In genomic region chr17:73546121-73546520, GRCh38 we compare ENCODE assay signal across 19 cellular contexts.
"Had no signal": no experiment of that assay in that cellular context is flagged by ENCODE, and none has a peak within 500 bp of the region (broad histone marks: within the 10 kb centered on the region; RNA-seq: fewer than 3 reads in every experiment).

No MANE protein-coding gene starts in this region.

- H3K36me3 ChIP-seq: cardiac muscle cell, heart left ventricle, pancreas had no signal

- H3K4me3 ChIP-seq: cardiac muscle cell, heart left ventricle, lung, pancreas had no signal

- ATAC-seq: activated T-helper 17 cell treated with anti-CD3 and anti-CD28 coated beads, Interleukin-2, amount 50 U/mL, for 72 hours; pancreas; stimulated activated naive CD8-positive, alpha-beta T cell treated with anti-CD3 and anti-CD28 coated beads, Interleukin-15, amount 100 ng/mL, for 72 hours had no signal

- H3K4me1 ChIP-seq: pancreas had no signal

- H3K27me3 ChIP-seq: cardiac muscle cell, heart left ventricle, pancreas had no signal

- H3K27ac Mint-ChIP-seq: activated naive CD4-positive, alpha-beta T cell treated with anti-CD3 and anti-CD28 coated beads for 36 hours; activated naive CD8-positive, alpha-beta T cell treated with anti-CD3 and anti-CD28 coated beads, Interleukin-2, amount 50 U/mL, for 24 hours; activated T-helper 17 cell treated with anti-CD3 and anti-CD28 coated beads, Interleukin-2, amount 50 U/mL, for 72 hours; type B pancreatic cell had no signal

- FAIRE-seq: astrocyte, colon, endometrium, pancreas had no signal

- H3K4me1 Mint-ChIP-seq: activated T-helper 17 cell treated with anti-CD3 and anti-CD28 coated beads, Interleukin-2, amount 50 U/mL, for 72 hours; stimulated activated naive CD8-positive, alpha-beta T cell treated with anti-CD3 and anti-CD28 coated beads, Interleukin-15, amount 100 ng/mL, for 72 hours had no signal

- H3K9me3 Mint-ChIP-seq: activated naive CD4-positive, alpha-beta T cell treated with anti-CD3 and anti-CD28 coated beads for 36 hours; activated naive CD8-positive, alpha-beta T cell treated with anti-CD3 and anti-CD28 coated beads, Interleukin-2, amount 50 U/mL, for 24 hours; activated T-helper 17 cell treated with anti-CD3 and anti-CD28 coated beads, Interleukin-2, amount 50 U/mL, for 72 hours; stimulated activated naive CD8-positive, alpha-beta T cell treated with anti-CD3 and anti-CD28 coated beads, Interleukin-15, amount 100 ng/mL, for 72 hours; type B pancreatic cell had no signal

- H3K27me3 Mint-ChIP-seq: activated naive CD8-positive, alpha-beta T cell treated with anti-CD3 and anti-CD28 coated beads, Interleukin-2, amount 50 U/mL, for 24 hours; activated T-helper 17 cell treated with anti-CD3 and anti-CD28 coated beads, Interleukin-2, amount 50 U/mL, for 72 hours; stimulated activated naive CD8-positive, alpha-beta T cell treated with anti-CD3 and anti-CD28 coated beads, Interleukin-15, amount 100 ng/mL, for 72 hours had no signal

- H3K27ac ChIP-seq: cardiac muscle cell, heart left ventricle, pancreas, VCaP had no signal

- H3K9me3 ChIP-seq: heart left ventricle, pancreas had no signal

- DNase-seq: activated CD4-positive, alpha-beta T cell treated with anti-CD3 and anti-CD28 coated beads, Interleukin-2, amount 50 U/mL, for 48 hours; activated naive CD4-positive, alpha-beta T cell treated with anti-CD3 and anti-CD28 coated beads for 36 hours; activated naive CD8-positive, alpha-beta T cell treated with anti-CD3 and anti-CD28 coated beads, Interleukin-2, amount 50 U/mL, for 24 hours; foreskin fibroblast; left cardiac atrium; stimulated activated CD4-positive, alpha-beta T cell treated with anti-CD3 and anti-CD28 coated beads, Interleukin-1b, Interleukin-23, amount 100 ng/mL, for 48 hours; stimulated activated naive CD8-positive, alpha-beta T cell treated with anti-CD3 and anti-CD28 coated beads, Interleukin-15, amount 100 ng/mL, for 72 hours; T-helper 1 cell; T1000 had no signal

- H3K4me3 Mint-ChIP-seq: activated naive CD4-positive, alpha-beta T cell treated with anti-CD3 and anti-CD28 coated beads for 36 hours; activated naive CD8-positive, alpha-beta T cell treated with anti-CD3 and anti-CD28 coated beads, Interleukin-2, amount 50 U/mL, for 24 hours; activated T-helper 17 cell treated with anti-CD3 and anti-CD28 coated beads, Interleukin-2, amount 50 U/mL, for 72 hours; stimulated activated naive CD8-positive, alpha-beta T cell treated with anti-CD3 and anti-CD28 coated beads, Interleukin-15, amount 100 ng/mL, for 72 hours; type B pancreatic cell had no signal
